Comparison of ENCODE assay signal across 17 cellular contexts in genomic region chr16:31893824-31894223, GRCh38.
"Had no signal": no experiment of that assay in that cellular context is flagged by ENCODE, and none has a peak within 500 bp of the region (broad histone marks: within the 10 kb centered on the region; RNA-seq: fewer than 3 reads in every experiment).

No MANE protein-coding gene starts in this region.

- H3K4me3 ChIP-seq: adrenal gland, body of pancreas, left ventricle myocardium inferior had no signal

- H3K9me3 ChIP-seq: body of pancreas had no signal

- H3K27ac Mint-ChIP-seq: T-helper 1 cell treated with Interleukin-12 subunit alpha and Interleukin-12 subunit beta and Interleukin-4 antibody, amounts not matched to agents 30 μg/mL and 1 μg/mL, for 36 hours had no signal

- DNase-seq: activated CD4-positive, alpha-beta T cell treated with anti-CD3 and anti-CD28 coated beads, Interleukin-2, amount 50 U/mL, for 48 hours; activated CD4-positive, CD25-positive, alpha-beta regulatory T cell; activated CD8-positive, alpha-beta memory T cell treated with anti-CD3 and anti-CD28 coated beads, Interleukin-2, amount 50 U/mL, for 48 hours; activated effector memory CD4-positive, alpha-beta T cell treated with Interleukin-2 at 50 U/mL for 16 hours; adrenal gland; body of pancreas; central memory CD4-positive, alpha-beta T cell; cortex of kidney; effector CD8-positive, alpha-beta T cell; left ventricle myocardium inferior; mesendoderm; stimulated activated CD4-positive, alpha-beta T cell treated with anti-CD3 and anti-CD28 coated beads, Interleukin-4, amount 100 ng/mL, for 1 hour; stimulated activated CD8-positive, alpha-beta memory T cell treated with anti-CD3 and anti-CD28 coated beads, Interleukin-4, amount 100 ng/mL, for 48 hours had no signal

- H3K27me3 ChIP-seq: adrenal gland, body of pancreas had no signal

- H3K27ac ChIP-seq: adrenal gland, body of pancreas, epithelial cell of prostate, left ventricle myocardium inferior, parathyroid adenoma had no signal

- H3K4me1 ChIP-seq: adrenal gland, body of pancreas, parathyroid adenoma had no signal

- H3K4me3 Mint-ChIP-seq: T-helper 1 cell treated with Interleukin-12 subunit alpha and Interleukin-12 subunit beta and Interleukin-4 antibody, amounts not matched to agents 30 μg/mL and 1 μg/mL, for 36 hours had no signal

- ATAC-seq: body of pancreas, SK-N-SH treated with all-trans-retinoic acid at 6 μM for 48 hours had no signal
